Comparison of ENCODE assay signal across 20 cellular contexts in the genomic region with DNA sequence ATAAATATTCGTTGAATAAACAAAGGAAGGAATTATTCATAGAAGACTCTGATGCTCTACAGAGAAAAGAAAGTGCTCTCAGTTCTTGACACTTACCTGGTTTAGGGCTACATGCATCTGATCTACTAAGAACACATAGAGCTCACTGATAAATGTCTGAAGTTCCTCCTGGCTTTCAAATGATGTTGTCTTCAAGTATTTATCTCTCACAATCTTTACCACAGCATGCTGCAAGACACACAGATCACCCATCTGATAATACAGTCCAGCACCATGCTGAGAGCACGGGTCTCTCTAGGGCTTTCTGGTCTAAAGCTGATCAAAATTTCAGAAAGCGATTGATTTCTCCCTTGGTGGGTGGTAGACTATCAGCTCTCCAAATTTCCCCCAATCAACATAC. TPM values are rescaled to one million over a fixed set of nuclear protein-coding genes. Genes with fewer than 3 reads are reported as not detected.
A peak's percentile ranks its signal among the peaks of the same experiment; 100 is the strongest.
DNase-seq lines count a peak whose midpoint lies in the region; ATAC-seq and TF ChIP-seq lines count a peak whose summit lies in the region.
"Had no signal": no experiment of that assay in that cellular context is flagged by ENCODE, and none has a peak within 500 bp of the region (broad histone marks: within the 10 kb centered on the region; RNA-seq: fewer than 3 reads in every experiment).

No MANE protein-coding gene starts in this region.

- H3K23ac ChIP-seq in mesendoderm (ENCODE audit: low read length), result no peak overlapping the region

- no peaks in the 10 kb centered on the region for H3K36me3 ChIP-seq in CD4-positive, alpha-beta memory T cell (ENCODE audit: insufficient read depth, low read length)
- H3K36me3 ChIP-seq in mesendoderm (ENCODE audit: control insufficient read depth, insufficient read depth, low read length), result no peaks in the 10 kb centered on the region

- H3K4ac ChIP-seq in mesendoderm (ENCODE audit: low read depth, low read length), result no peak overlapping the region

- H3K4me1 ChIP-seq in CD4-positive, alpha-beta memory T cell (ENCODE audit: insufficient read depth, low read length), result peaks cover 6% of the 10 kb centered on the region
- peaks cover 2% of the 10 kb centered on the region for H3K4me1 ChIP-seq in mesendoderm (ENCODE audit: control insufficient read depth, low read depth, low read length)
- H3K4me1 ChIP-seq: BLaER1 treated with 17β-estradiol and CSF1 and Interleukin-3, amounts not matched to agents 10 nM and 100 nM had no signal

- no peak overlapping the region for H4K5ac ChIP-seq in mesendoderm (ENCODE audit: low read length)

- CTCF ChIA-PET in CD4-positive, alpha-beta memory T cell (lab: Charles Lee; ENCODE audit: partially characterized antibody), result interaction anchor here (0.5 kb wide), 1 partner anchor 1937 kb away, joined by 3 read pairs; no protein-coding TSS in a partner anchor
- CTCF ChIA-PET in activated CD8-positive, alpha-beta T cell treated with anti-CD3 and anti-CD28 coated beads for 36 hours (lab: Charles Lee), result no interaction called here

- H3K27ac ChIP-seq in CD4-positive, alpha-beta memory T cell (ENCODE audit: low read depth, low read length), result no peak overlapping the region
- H3K27ac ChIP-seq in mesendoderm (ENCODE audit: low read depth, low read length), result no peak overlapping the region
- H3K27ac ChIP-seq: BLaER1 treated with 17β-estradiol and CSF1 and Interleukin-3, amounts not matched to agents 10 nM and 100 nM; HL-60 had no signal

- no CpG with 5 or more reads among the region's 3 CpGs for WGBS in mesendoderm (ENCODE audit: extremely low coverage, insufficient coverage, low lambda C conversion rate)

- no peak overlapping the region for H2BK5ac ChIP-seq in mesendoderm (ENCODE audit: low read length)

- no peaks in the 10 kb centered on the region for H3K27me3 ChIP-seq in CD4-positive, alpha-beta memory T cell (ENCODE audit: insufficient read depth, low read length)
- H3K27me3 ChIP-seq in mesendoderm (ENCODE audit: insufficient read depth, low read length, poor library complexity), result no peaks in the 10 kb centered on the region
- H3K27me3 ChIP-seq: BLaER1 treated with 17β-estradiol and CSF1 and Interleukin-3, amounts not matched to agents 10 nM and 100 nM had no signal

- peak; percentile 54 for ATAC-seq in stimulated activated effector memory CD8-positive, alpha-beta T cell treated with anti-CD3 and anti-CD28 coated beads, Interleukin-12 subunit alpha, Interleukin-12 subunit beta, amount 100 ng/mL, for 72 hours
- ATAC-seq in GM21367 (IDR thresholded peaks at IDR 0.05; ENCODE audit: unreplicated experiment), result no peak
- ATAC-seq in activated CD8-positive, alpha-beta T cell treated with anti-CD3 and anti-CD28 coated beads for 36 hours, result no peak
- ATAC-seq: GM23338, HCT116 had no signal

- H3K4me1 Mint-ChIP-seq in CD4-positive, alpha-beta memory T cell, result peaks cover 5 to 12% (median 7%) of the 10 kb centered on the region in 4 donors
- peaks cover 13% of the 10 kb centered on the region for H3K4me1 Mint-ChIP-seq in T-helper 2 cell treated with Interferon-gamma antibody and Interleukin-4, amounts not matched to agents 5 μg/mL and 100 μg/mL, for 36 hours (ENCODE audit: low read depth)
- H3K4me1 Mint-ChIP-seq in stimulated activated effector memory CD8-positive, alpha-beta T cell treated with anti-CD3 and anti-CD28 coated beads, Interleukin-12 subunit alpha, Interleukin-12 subunit beta, amount 100 ng/mL, for 72 hours, result peaks cover 10% of the 10 kb centered on the region
- peaks cover 3% of the 10 kb centered on the region for H3K4me1 Mint-ChIP-seq in activated CD8-positive, alpha-beta T cell treated with anti-CD3 and anti-CD28 coated beads for 36 hours (ENCODE audit: low read depth)
- H3K4me1 Mint-ChIP-seq: B cell, GM23338 had no signal

- intact Hi-C loops in CD4-positive, alpha-beta memory T cell (cut with micrococcal nuclease), result no loop called here
- intact Hi-C loops in activated CD8-positive, alpha-beta T cell treated with anti-CD3 and anti-CD28 coated beads for 36 hours (cut with micrococcal nuclease), result no loop called here

- H2BK120ac ChIP-seq in mesendoderm (ENCODE audit: low read depth, low read length), result no peak overlapping the region

- peak overlapping the region in 3 of 7 donors; percentile 25 to 65 (median 60) for H3K27ac Mint-ChIP-seq in CD4-positive, alpha-beta memory T cell
- H3K27ac Mint-ChIP-seq in T-helper 2 cell treated with Interferon-gamma antibody and Interleukin-4, amounts not matched to agents 5 μg/mL and 100 μg/mL, for 36 hours, result no peak overlapping the region
- H3K27ac Mint-ChIP-seq in stimulated activated effector memory CD8-positive, alpha-beta T cell treated with anti-CD3 and anti-CD28 coated beads, Interleukin-12 subunit alpha, Interleukin-12 subunit beta, amount 100 ng/mL, for 72 hours, result no peak overlapping the region
- no peak overlapping the region for H3K27ac Mint-ChIP-seq in activated CD8-positive, alpha-beta T cell treated with anti-CD3 and anti-CD28 coated beads for 36 hours
- H3K27ac Mint-ChIP-seq: B cell, GM23338, HFFc6 had no signal

- H2BK15ac ChIP-seq in mesendoderm (replicated peaks; ENCODE audit: low read depth), result no peak overlapping the region

- POLR2A ChIA-PET in CD4-positive, alpha-beta memory T cell (lab: Charles Lee; ENCODE audit: partially characterized antibody), result no interaction called here
- POLR2A ChIA-PET in activated CD8-positive, alpha-beta T cell treated with anti-CD3 and anti-CD28 coated beads for 36 hours (lab: Charles Lee), result interaction anchor here (0.9 kb wide), 1 partner anchor 52 kb away, joined by 3 read pairs; no protein-coding TSS in a partner anchor

- TF ChIP-seq CTCF in activated CD8-positive, alpha-beta T cell treated with anti-CD3 and anti-CD28 coated beads for 36 hours (IDR thresholded peaks at IDR 0.05), result no peak

- no peak overlapping the region for H3K9ac ChIP-seq in mesendoderm (ENCODE audit: low read length)
- H3K9ac ChIP-seq: BLaER1 treated with 17β-estradiol and CSF1 and Interleukin-3, amounts not matched to agents 10 nM and 100 nM had no signal

- H3K79me2 ChIP-seq in mesendoderm (ENCODE audit: control insufficient read depth, insufficient read depth, low read length), result no peaks in the 10 kb centered on the region

- H4K8ac ChIP-seq in mesendoderm (ENCODE audit: low read depth, low read length), result no peak overlapping the region

- H3K18ac ChIP-seq in mesendoderm (ENCODE audit: low read length), result no peak overlapping the region

- H3K36me3 Mint-ChIP-seq in CD4-positive, alpha-beta memory T cell, result peaks cover 0 to 13% of the 10 kb centered on the region in 2 donors
- no peaks in the 10 kb centered on the region for H3K36me3 Mint-ChIP-seq in T-helper 2 cell treated with Interferon-gamma antibody and Interleukin-4, amounts not matched to agents 5 μg/mL and 100 μg/mL, for 36 hours (ENCODE audit: low read depth)
- H3K36me3 Mint-ChIP-seq in stimulated activated effector memory CD8-positive, alpha-beta T cell treated with anti-CD3 and anti-CD28 coated beads, Interleukin-12 subunit alpha, Interleukin-12 subunit beta, amount 100 ng/mL, for 72 hours, result no peaks in the 10 kb centered on the region
- no peaks in the 10 kb centered on the region for H3K36me3 Mint-ChIP-seq in activated CD8-positive, alpha-beta T cell treated with anti-CD3 and anti-CD28 coated beads for 36 hours (ENCODE audit: low read depth)

- peak in 3 of 5 donors; percentile 1 to 2 (median 1) for DNase-seq in CD4-positive, alpha-beta memory T cell
- DNase-seq in T-helper 2 cell treated with Interferon-gamma antibody and Interleukin-4, amounts not matched to agents 5 μg/mL and 100 μg/mL, for 36 hours (ENCODE audit: low spot score), result peak; percentile 5
- DNase-seq in mesendoderm, result peak; percentile 58
- no peak for DNase-seq in stimulated activated effector memory CD8-positive, alpha-beta T cell treated with anti-CD3 and anti-CD28 coated beads, Interleukin-12 subunit alpha, Interleukin-12 subunit beta, amount 100 ng/mL, for 72 hours (ENCODE audit: low spot score in 2 of 2)
- DNase-seq in activated CD4-positive, alpha-beta T cell treated with anti-CD3 and anti-CD28 coated beads, Interleukin-2, amount 50 U/mL, for 4 hours, result no peak
- DNase-seq in activated CD8-positive, alpha-beta T cell treated with anti-CD3 and anti-CD28 coated beads for 36 hours, result no peak
- DNase-seq: 8988T; CD8-positive, alpha-beta memory T cell; COR-L47; DMS 273 treated with DMSO at 0.1 percent for 48 hours; DMS53; GDM1; H7; HFFc6 had no signal

- H3K4me2 ChIP-seq in mesendoderm (ENCODE audit: low read length), result no peak overlapping the region
- H3K4me2 ChIP-seq: BLaER1 treated with 17β-estradiol and CSF1 and Interleukin-3, amounts not matched to agents 10 nM and 100 nM; GM23338 had no signal

- H2AK5ac ChIP-seq in mesendoderm (ENCODE audit: low read length), result no peak overlapping the region

- no peak overlapping the region for H3K56ac ChIP-seq in mesendoderm (ENCODE audit: low read length)

- H3K4me3 ChIP-seq in CD4-positive, alpha-beta memory T cell (ENCODE audit: low read length in 2 of 2), result no peak overlapping the region
- H3K4me3 ChIP-seq in mesendoderm (ENCODE audit: low read length), result no peak overlapping the region
- H3K4me3 ChIP-seq: BLaER1 treated with 17β-estradiol and CSF1 and Interleukin-3, amounts not matched to agents 10 nM and 100 nM; GM23338 had no signal

- peaks cover 0 to 4% of the 10 kb centered on the region in 2 donors for H3K27me3 Mint-ChIP-seq in CD4-positive, alpha-beta memory T cell
- peaks cover 21% of the 10 kb centered on the region for H3K27me3 Mint-ChIP-seq in T-helper 2 cell treated with Interferon-gamma antibody and Interleukin-4, amounts not matched to agents 5 μg/mL and 100 μg/mL, for 36 hours (ENCODE audit: low read depth)
- H3K27me3 Mint-ChIP-seq in activated CD8-positive, alpha-beta T cell treated with anti-CD3 and anti-CD28 coated beads for 36 hours, result no peaks in the 10 kb centered on the region
- H3K27me3 Mint-ChIP-seq: CD8-positive, alpha-beta memory T cell had no signal

- no peak overlapping the region for H3K4me3 Mint-ChIP-seq in CD4-positive, alpha-beta memory T cell
- H3K4me3 Mint-ChIP-seq in T-helper 2 cell treated with Interferon-gamma antibody and Interleukin-4, amounts not matched to agents 5 μg/mL and 100 μg/mL, for 36 hours, result no peak overlapping the region
- H3K4me3 Mint-ChIP-seq in stimulated activated effector memory CD8-positive, alpha-beta T cell treated with anti-CD3 and anti-CD28 coated beads, Interleukin-12 subunit alpha, Interleukin-12 subunit beta, amount 100 ng/mL, for 72 hours, result no peak overlapping the region
- H3K4me3 Mint-ChIP-seq in activated CD8-positive, alpha-beta T cell treated with anti-CD3 and anti-CD28 coated beads for 36 hours, result no peak overlapping the region
- H3K4me3 Mint-ChIP-seq: B cell; CD8-positive, alpha-beta memory T cell; GM23338; HFFc6 had no signal

- no peaks in the 10 kb centered on the region for H3K79me1 ChIP-seq in mesendoderm (ENCODE audit: low read length)

- no peaks in the 10 kb centered on the region for H3K9me3 Mint-ChIP-seq in CD4-positive, alpha-beta memory T cell
- no peaks in the 10 kb centered on the region for H3K9me3 Mint-ChIP-seq in T-helper 2 cell treated with Interferon-gamma antibody and Interleukin-4, amounts not matched to agents 5 μg/mL and 100 μg/mL, for 36 hours
- no peaks in the 10 kb centered on the region for H3K9me3 Mint-ChIP-seq in stimulated activated effector memory CD8-positive, alpha-beta T cell treated with anti-CD3 and anti-CD28 coated beads, Interleukin-12 subunit alpha, Interleukin-12 subunit beta, amount 100 ng/mL, for 72 hours
- no peaks in the 10 kb centered on the region for H3K9me3 Mint-ChIP-seq in activated CD8-positive, alpha-beta T cell treated with anti-CD3 and anti-CD28 coated beads for 36 hours
- H3K9me3 Mint-ChIP-seq: CD8-positive, alpha-beta memory T cell; GM23338; HFFc6 had no signal

- no peaks in the 10 kb centered on the region for H3K9me3 ChIP-seq in CD4-positive, alpha-beta memory T cell (ENCODE audit: control insufficient read depth in 1 of 2, low read length in 2 of 2)
- H3K9me3 ChIP-seq: BLaER1 treated with 17β-estradiol and CSF1 and Interleukin-3, amounts not matched to agents 10 nM and 100 nM had no signal

RNA-seq across cellular contexts. Expression of gene MRPS16, which starts 44.5 kb away (rescaled TPM):
- total RNA-seq in CD4-positive, alpha-beta memory T cell, result 10 to 100 TPM; 44.9 to 47.1 TPM
- polyA plus RNA-seq in CD4-positive, alpha-beta memory T cell, result 100 to 1,000 TPM in 1 of 2 donors, 10 to 100 TPM in 1; 96.4 to 104 TPM
- 73.0 TPM for polyA plus RNA-seq in mesendoderm (2013, experiment 1 of 2)
- polyA plus RNA-seq in mesendoderm (2013, experiment 2 of 2), result 74.2 TPM
- 100 to 1,000 TPM; 127 to 132 TPM for total RNA-seq in activated CD8-positive, alpha-beta T cell treated with anti-CD3 and anti-CD28 coated beads for 36 hours

RNA-seq across cellular contexts. Expression of gene DNAJC9, which starts 49.9 kb away (rescaled TPM):
- 10 to 100 TPM; 31.6 to 31.7 TPM for total RNA-seq in CD4-positive, alpha-beta memory T cell
- 10 to 100 TPM; 31.6 to 40.1 TPM for polyA plus RNA-seq in CD4-positive, alpha-beta memory T cell
- 39.0 TPM for polyA plus RNA-seq in mesendoderm (2013, experiment 1 of 2)
- 38.7 TPM for polyA plus RNA-seq in mesendoderm (2013, experiment 2 of 2)
- 10 to 100 TPM; 40.9 to 42.2 TPM for total RNA-seq in activated CD8-positive, alpha-beta T cell treated with anti-CD3 and anti-CD28 coated beads for 36 hours

Comparison
In these comparisons a context has a peak if more than half of its experiments do, and no peak if none do; other contexts are left out.
1. DNase-seq: peak in CD4-positive, alpha-beta memory T cell (3 of 5), T-helper 2 cell treated with Interferon-gamma antibody and Interleukin-4, amounts not matched to agents 5 μg/mL and 100 μg/mL, for 36 hours (single experiment) and mesendoderm (single experiment); none in stimulated activated effector memory CD8-positive, alpha-beta T cell treated with anti-CD3 and anti-CD28 coated beads, Interleukin-12 subunit alpha, Interleukin-12 subunit beta, amount 100 ng/mL, for 72 hours (0 of 2), activated CD4-positive, alpha-beta T cell treated with anti-CD3 and anti-CD28 coated beads, Interleukin-2, amount 50 U/mL, for 4 hours (0 of 2) and activated CD8-positive, alpha-beta T cell treated with anti-CD3 and anti-CD28 coated beads for 36 hours (single experiment).